1 cellular context compared by ENCODE assay signal in the genomic region with DNA sequence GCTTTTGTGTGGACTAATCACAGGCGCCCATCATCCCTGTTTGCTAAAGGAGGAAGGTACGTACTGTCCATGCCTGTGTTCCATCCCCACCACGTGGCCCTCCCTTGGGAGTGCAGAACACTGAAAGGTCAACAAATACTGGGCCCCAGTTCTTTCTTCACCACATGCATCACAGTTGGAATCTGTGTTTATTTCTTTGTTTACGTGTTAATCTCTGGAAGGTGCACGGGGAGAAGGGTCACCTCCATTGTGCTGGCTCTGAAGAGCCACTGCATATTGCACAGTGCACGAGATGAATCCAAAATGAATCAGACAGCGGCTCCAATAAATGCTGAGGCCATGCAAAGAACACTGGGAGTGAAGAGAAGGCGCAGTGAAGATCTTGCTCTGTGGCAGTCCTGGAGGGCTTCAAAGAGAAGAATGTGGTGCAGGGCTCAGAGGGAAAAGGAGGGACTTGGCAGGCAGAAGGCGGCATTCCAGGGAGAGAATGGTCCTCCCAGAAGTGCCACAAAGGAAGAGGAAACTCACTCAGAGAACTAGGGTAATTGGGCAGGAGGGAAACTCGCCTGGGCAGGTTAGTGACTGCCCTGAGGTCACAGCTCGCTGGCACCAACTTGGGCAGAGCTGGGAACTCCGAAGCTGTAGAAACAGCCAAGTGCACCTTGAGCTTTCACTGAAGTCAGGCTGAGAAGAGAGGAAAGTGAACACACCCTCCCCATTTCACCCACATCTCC.
TF ChIP-seq lines count a peak whose summit lies in the region.

No MANE protein-coding gene starts in this region.

TF ChIP-seq in SK-N-SH treated with all-trans-retinoic acid at 6 μM for 48 hours, 23 proteins besides CTCF, POLR2A, EP300 and RAD21 (continued from another document):
- TF ChIP-seq CREB5 (CRISPR knock-in tag; IDR thresholded peaks at IDR 0.05; ENCODE audit: low read depth) (no peak), CSDC2 (CRISPR knock-in tag; IDR thresholded peaks at IDR 0.05) (no peak), TCF4 (CRISPR knock-in tag; IDR thresholded peaks at IDR 0.05; ENCODE audit: borderline replicate concordance) (no peak), ESRRG (CRISPR knock-in tag; IDR thresholded peaks at IDR 0.05) (no peak), RARB (CRISPR knock-in tag; IDR thresholded peaks at IDR 0.05) (no peak), TOX (CRISPR knock-in tag; IDR thresholded peaks at IDR 0.05; ENCODE audit: borderline replicate concordance) (no peak), SNAI2 (CRISPR knock-in tag; IDR thresholded peaks at IDR 0.05) (no peak), GLIS3 (CRISPR knock-in tag; IDR thresholded peaks at IDR 0.05) (no peak), BACH2 (CRISPR knock-in tag; IDR thresholded peaks at IDR 0.05; ENCODE audit: borderline replicate concordance) (no peak)
- TF ChIP-seq, protein P1, sequence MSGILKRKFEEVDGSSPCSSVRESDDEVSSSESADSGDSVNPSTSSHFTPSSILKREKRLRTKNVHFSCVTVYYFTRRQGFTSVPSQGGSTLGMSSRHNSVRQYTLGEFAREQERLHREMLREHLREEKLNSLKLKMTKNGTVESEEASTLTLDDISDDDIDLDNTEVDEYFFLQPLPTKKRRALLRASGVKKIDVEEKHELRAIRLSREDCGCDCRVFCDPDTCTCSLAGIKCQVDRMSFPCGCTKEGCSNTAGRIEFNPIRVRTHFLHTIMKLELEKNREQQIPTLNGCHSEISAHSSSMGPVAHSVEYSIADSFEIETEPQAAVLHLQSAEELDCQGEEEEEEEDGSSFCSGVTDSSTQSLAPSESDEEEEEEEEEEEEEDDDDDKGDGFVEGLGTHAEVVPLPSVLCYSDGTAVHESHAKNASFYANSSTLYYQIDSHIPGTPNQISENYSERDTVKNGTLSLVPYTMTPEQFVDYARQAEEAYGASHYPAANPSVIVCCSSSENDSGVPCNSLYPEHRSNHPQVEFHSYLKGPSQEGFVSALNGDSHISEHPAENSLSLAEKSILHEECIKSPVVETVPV (CRISPR knock-in tag; IDR thresholded peaks at IDR 0.05): no peak
